Comparison of ENCODE assay signal across 17 cellular contexts in genomic region chr2:46030330-46030729, GRCh38.
"Had no signal": no experiment of that assay in that cellular context is flagged by ENCODE, and none has a peak within 500 bp of the region (broad histone marks: within the 10 kb centered on the region; RNA-seq: fewer than 3 reads in every experiment).

No MANE protein-coding gene starts in this region.

- H3K4me3 Mint-ChIP-seq: activated CD4-positive, alpha-beta T cell treated with anti-CD3 and anti-CD28 coated beads, Interleukin-2, amount 10 ng/mL, durations not matched to agents 24 days and 14 days; endodermal cell; naive B cell; stimulated activated naive CD8-positive, alpha-beta T cell treated with anti-CD3 and anti-CD28 coated beads, Interleukin-15, Interleukin-2, amounts not matched to agents 100 ng/mL and 50 ng/mL, for 24 hours; T-helper 2 cell treated with Interferon-gamma antibody and Interleukin-4, amounts not matched to agents 5 μg/mL and 100 μg/mL, for 36 hours had no signal

- H3K27ac Mint-ChIP-seq: activated CD4-positive, alpha-beta T cell treated with anti-CD3 and anti-CD28 coated beads, Interleukin-2, amount 10 ng/mL, durations not matched to agents 24 days and 14 days; endodermal cell; naive B cell; stimulated activated naive CD8-positive, alpha-beta T cell treated with anti-CD3 and anti-CD28 coated beads, Interleukin-15, Interleukin-2, amounts not matched to agents 100 ng/mL and 50 ng/mL, for 24 hours; T-helper 2 cell treated with Interferon-gamma antibody and Interleukin-4, amounts not matched to agents 5 μg/mL and 100 μg/mL, for 36 hours had no signal

- H3K9me3 ChIP-seq: adrenal gland, neutrophil, SJCRH30, testis had no signal

- H3K9me3 Mint-ChIP-seq: activated CD4-positive, alpha-beta T cell treated with anti-CD3 and anti-CD28 coated beads, Interleukin-2, amount 10 ng/mL, durations not matched to agents 24 days and 14 days; endodermal cell; stimulated activated naive CD8-positive, alpha-beta T cell treated with anti-CD3 and anti-CD28 coated beads, Interleukin-15, Interleukin-2, amounts not matched to agents 100 ng/mL and 50 ng/mL, for 24 hours; T-helper 2 cell treated with Interferon-gamma antibody and Interleukin-4, amounts not matched to agents 5 μg/mL and 100 μg/mL, for 36 hours had no signal

- H3K27me3 ChIP-seq: adrenal gland, dorsolateral prefrontal cortex, neutrophil, SJCRH30, testis had no signal

- H3K4me1 ChIP-seq: testis had no signal

- H3K27ac ChIP-seq: neutrophil, SJCRH30, testis had no signal

- H3K27me3 Mint-ChIP-seq: activated CD4-positive, alpha-beta T cell treated with anti-CD3 and anti-CD28 coated beads, Interleukin-2, amount 10 ng/mL, durations not matched to agents 24 days and 14 days; naive B cell; stimulated activated naive CD8-positive, alpha-beta T cell treated with anti-CD3 and anti-CD28 coated beads, Interleukin-15, Interleukin-2, amounts not matched to agents 100 ng/mL and 50 ng/mL, for 24 hours had no signal

- H3K36me3 ChIP-seq: adrenal gland, neutrophil, SJCRH30 had no signal

- H3K4me3 ChIP-seq: adrenal gland, dorsolateral prefrontal cortex, SJCRH30, testis had no signal

- DNase-seq: activated CD4-positive, alpha-beta T cell treated with anti-CD3 and anti-CD28 coated beads, Interleukin-2, amount 10 ng/mL, durations not matched to agents 24 days and 14 days; activated CD4-positive, CD25-positive, alpha-beta regulatory T cell; activated effector memory CD4-positive, alpha-beta T cell treated with Interleukin-2 at 50 U/mL for 16 hours; activated naive CD4-positive, alpha-beta T cell treated with anti-CD3 and anti-CD28 coated beads, Interleukin-2, amount 50 U/mL, for 16 hours; adrenal gland; dorsolateral prefrontal cortex; hypothalamus; naive B cell; posterior cingulate gyrus; SJCRH30; small intestine; SW 1271; testis had no signal
